1 cellular context compared by ENCODE assay signal in the genomic region with DNA sequence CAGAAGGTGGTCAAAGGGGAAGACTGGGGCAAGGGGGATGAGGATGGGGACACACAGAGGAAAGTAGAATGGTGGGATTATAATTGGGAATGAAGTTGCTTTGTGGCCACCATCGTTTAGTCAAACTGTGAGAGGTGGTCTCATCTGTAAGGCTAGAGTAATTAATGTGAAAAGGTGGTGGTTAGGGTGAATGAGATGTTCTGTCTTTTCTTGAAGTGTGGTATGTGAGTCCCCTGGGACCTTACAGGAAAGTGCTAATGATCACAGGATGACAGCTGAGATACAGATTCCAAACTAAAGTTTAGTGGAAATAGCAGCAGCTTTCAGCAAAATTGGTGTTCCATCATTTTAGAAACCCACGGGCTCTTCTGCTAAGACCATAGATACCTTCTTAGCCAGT.
TF ChIP-seq lines count a peak whose summit lies in the region.

No MANE protein-coding gene starts in this region.

TF ChIP-seq in IMR-90, 13 proteins besides CTCF, POLR2A, EP300 and RAD21:
- TF ChIP-seq BHLHE40 (IDR thresholded peaks at IDR 0.05; ENCODE audit: low read depth, low read length) (no peak), MAFK (IDR thresholded peaks at IDR 0.05; ENCODE audit: low read depth, low read length) (no peak), RCOR1 (IDR thresholded peaks at IDR 0.05; ENCODE audit: insufficient replicate concordance, low read length) (no peak), FOS (IDR thresholded peaks at IDR 0.05; ENCODE audit: low read depth, low read length) (no peak), MXI1 (IDR thresholded peaks at IDR 0.05; ENCODE audit: borderline replicate concordance, low read depth, low read length) (no peak), RFX5 (IDR thresholded peaks at IDR 0.05; ENCODE audit: low read depth, low read length) (no peak), SMC3 (IDR thresholded peaks at IDR 0.05; ENCODE audit: low read depth, low read length) (no peak), CEBPB (IDR thresholded peaks at IDR 0.05; ENCODE audit: low read depth, low read length) (no peak), CHD1 (IDR thresholded peaks at IDR 0.05; ENCODE audit: low read depth, low read length) (no peak), MAZ (IDR thresholded peaks at IDR 0.05; ENCODE audit: borderline replicate concordance, low read depth, low read length) (no peak), NFE2L2 (IDR thresholded peaks at IDR 0.05; ENCODE audit: low read depth, low read length) (no peak)
- TF ChIP-seq, protein P1, sequence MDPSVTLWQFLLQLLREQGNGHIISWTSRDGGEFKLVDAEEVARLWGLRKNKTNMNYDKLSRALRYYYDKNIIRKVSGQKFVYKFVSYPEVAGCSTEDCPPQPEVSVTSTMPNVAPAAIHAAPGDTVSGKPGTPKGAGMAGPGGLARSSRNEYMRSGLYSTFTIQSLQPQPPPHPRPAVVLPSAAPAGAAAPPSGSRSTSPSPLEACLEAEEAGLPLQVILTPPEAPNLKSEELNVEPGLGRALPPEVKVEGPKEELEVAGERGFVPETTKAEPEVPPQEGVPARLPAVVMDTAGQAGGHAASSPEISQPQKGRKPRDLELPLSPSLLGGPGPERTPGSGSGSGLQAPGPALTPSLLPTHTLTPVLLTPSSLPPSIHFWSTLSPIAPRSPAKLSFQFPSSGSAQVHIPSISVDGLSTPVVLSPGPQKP (IDR thresholded peaks at IDR 0.05; ENCODE audit: borderline replicate concordance, low read depth, low read length), result no peak
- TF ChIP-seq, protein P2, sequence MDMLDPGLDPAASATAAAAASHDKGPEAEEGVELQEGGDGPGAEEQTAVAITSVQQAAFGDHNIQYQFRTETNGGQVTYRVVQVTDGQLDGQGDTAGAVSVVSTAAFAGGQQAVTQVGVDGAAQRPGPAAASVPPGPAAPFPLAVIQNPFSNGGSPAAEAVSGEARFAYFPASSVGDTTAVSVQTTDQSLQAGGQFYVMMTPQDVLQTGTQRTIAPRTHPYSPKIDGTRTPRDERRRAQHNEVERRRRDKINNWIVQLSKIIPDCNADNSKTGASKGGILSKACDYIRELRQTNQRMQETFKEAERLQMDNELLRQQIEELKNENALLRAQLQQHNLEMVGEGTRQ (IDR thresholded peaks at IDR 0.05; ENCODE audit: low read depth, low read length), result no peak
